ENCODE assay signal across 12 cellular contexts in genomic region chrX:71996138-71996537, GRCh38.
DNase-seq lines count a peak whose midpoint lies in the region; ATAC-seq and TF ChIP-seq lines count a peak whose summit lies in the region.
"Had no signal": no experiment of that assay in that cellular context is flagged by ENCODE, and none has a peak within 500 bp of the region (broad histone marks: within the 10 kb centered on the region; RNA-seq: fewer than 3 reads in every experiment).

No MANE protein-coding gene starts in this region.

- H3K27ac Mint-ChIP-seq in central memory CD8-positive, alpha-beta T cell (ENCODE audit: low read depth), result peak overlapping the region; percentile 89
- H3K27ac Mint-ChIP-seq: CD8-positive, alpha-beta T cell had no signal

- H3K9me3 ChIP-seq in HUES64 (ENCODE audit: insufficient read depth, low read depth, low read length) (no peaks in the 10 kb centered on the region), prostate gland (no peaks in the 10 kb centered on the region), PC-9 (ENCODE audit: insufficient read depth, low read depth) (no peaks in the 10 kb centered on the region)
- H3K9me3 ChIP-seq: SJSA1 had no signal

- TF ChIP-seq POLR2A in prostate gland (IDR thresholded peaks at IDR 0.05), result no peak

- intact Hi-C loops in prostate gland (cut with DNase I), result no loop called here
- intact Hi-C loops in PC-9 (cut with micrococcal nuclease; ENCODE audit: unreplicated experiment), result loop anchor here (10.0 kb wide), 1 partner anchor 629 kb away; no protein-coding TSS in a partner anchor

- DNase-seq in DMS53 treated with DMSO at 0.1 percent for 48 hours (lab: John Stamatoyannopoulos, UW; ENCODE audit: unreplicated experiment) (peak; percentile 38), prostate gland (ENCODE audit: low spot score) (peak; percentile 17), PC-9 (no peak), NCI-H1694 treated with DMSO at 0.1 percent for 48 hours (lab: John Stamatoyannopoulos, UW) (no peak)
- DNase-seq in central memory CD8-positive, alpha-beta T cell (ENCODE audit: low spot score in 2 of 2), result no peak
- DNase-seq: CD8-positive, alpha-beta T cell; NCI-H1436; NCI-H2107 had no signal

- H3K36me3 ChIP-seq in HUES64 (ENCODE audit: insufficient read depth, low read length) (no peaks in the 10 kb centered on the region), prostate gland (no peaks in the 10 kb centered on the region), PC-9 (ENCODE audit: low read depth) (no peaks in the 10 kb centered on the region)
- H3K36me3 ChIP-seq: SJSA1 had no signal

- no peak for ATAC-seq in central memory CD8-positive, alpha-beta T cell (replicated peaks; ENCODE audit: extremely low read depth, poor library complexity, severe bottlenecking)
- ATAC-seq in GM19463 (IDR thresholded peaks at IDR 0.05; ENCODE audit: unreplicated experiment), result no peak
- ATAC-seq: CD8-positive, alpha-beta T cell had no signal

- WGBS in HUES64, result 86% methylated on average over 3 of the region's 3 CpGs
- WGBS in prostate gland, result 31% methylated on average over 3 of the region's 3 CpGs

- no peak overlapping the region for H3K4me3 Mint-ChIP-seq in central memory CD8-positive, alpha-beta T cell
- H3K4me3 Mint-ChIP-seq: CD8-positive, alpha-beta T cell; IgD-negative memory B cell had no signal

- peaks cover 4% of the 10 kb centered on the region for H3K36me3 Mint-ChIP-seq in central memory CD8-positive, alpha-beta T cell (ENCODE audit: insufficient read depth)
- H3K36me3 Mint-ChIP-seq: CD8-positive, alpha-beta T cell; IgD-negative memory B cell had no signal

- H3K9me3 Mint-ChIP-seq in central memory CD8-positive, alpha-beta T cell, result no peaks in the 10 kb centered on the region
- H3K9me3 Mint-ChIP-seq: CD8-positive, alpha-beta T cell; IgD-negative memory B cell had no signal

- peaks cover 44% of the 10 kb centered on the region for H3K4me1 Mint-ChIP-seq in central memory CD8-positive, alpha-beta T cell
- H3K4me1 Mint-ChIP-seq: IgD-negative memory B cell had no signal

- POLR2A ChIA-PET in PC-9 (lab: Charles Lee; ENCODE audit: unreplicated experiment), result no interaction called here

- no peak overlapping the region for H3K4me2 ChIP-seq in PC-9

- H3K9me2 ChIP-seq in PC-9 (ENCODE audit: insufficient read depth), result no peaks in the 10 kb centered on the region

- CTCF ChIA-PET in PC-9 (lab: Charles Lee), result no interaction called here

- H3K4me1 ChIP-seq in HUES64 (ENCODE audit: insufficient read depth, low read length) (peaks cover 37% of the 10 kb centered on the region), prostate gland (replicated peaks) (no peaks in the 10 kb centered on the region), PC-9 (replicated peaks; ENCODE audit: insufficient read depth) (no peaks in the 10 kb centered on the region)
- H3K4me1 ChIP-seq: SJSA1 had no signal

- H3F3A ChIP-seq in PC-9 (ENCODE audit: insufficient read depth, low read depth), result no peaks in the 10 kb centered on the region

- no peaks in the 10 kb centered on the region for H3K79me2 ChIP-seq in PC-9 (ENCODE audit: low read depth)

- no peaks in the 10 kb centered on the region for H3K27me3 Mint-ChIP-seq in central memory CD8-positive, alpha-beta T cell
- H3K27me3 Mint-ChIP-seq: IgD-negative memory B cell had no signal

- TF ChIP-seq CTCF in prostate gland (IDR thresholded peaks at IDR 0.05), result no peak
- TF ChIP-seq CTCF in PC-9 (conservative IDR thresholded peaks at IDR 0.05), result no peak

- no peak overlapping the region for H3K4me3 ChIP-seq in HUES64 (ENCODE audit: low read length)
- no peak overlapping the region for H3K4me3 ChIP-seq in prostate gland
- no peak overlapping the region for H3K4me3 ChIP-seq in PC-9
- H3K4me3 ChIP-seq: SJSA1 had no signal

- no TSS peak for BruUV-seq in PC-9 (replicated peaks; lab: Mats Ljungman, UMichigan)

- H4K20me1 ChIP-seq in PC-9 (ENCODE audit: insufficient read depth), result no peaks in the 10 kb centered on the region

- no peak overlapping the region for H3K9ac ChIP-seq in HUES64 (ENCODE audit: low read depth, low read length)

- no peaks in the 10 kb centered on the region for H3K27me3 ChIP-seq in HUES64 (ENCODE audit: insufficient read depth, low read length)
- no peaks in the 10 kb centered on the region for H3K27me3 ChIP-seq in prostate gland (replicated peaks; ENCODE audit: insufficient read depth)
- 0 out of 2 replicates have a peak, but pooled peaks cover 9% of the 10 kb centered on the region for H3K27me3 ChIP-seq in PC-9 (ENCODE audit: insufficient read depth, low read depth)
- H3K27me3 ChIP-seq: SJSA1 had no signal

- H2AFZ ChIP-seq in PC-9, result no peak overlapping the region

- H3K27ac ChIP-seq in HUES64 (ENCODE audit: low read depth, low read length) (peak overlapping the region; percentile 83; the same call in 1 of the 2 replicates), prostate gland (no peak overlapping the region), PC-9 (no peak overlapping the region)
- H3K27ac ChIP-seq: SJSA1 had no signal

Comparison
In these comparisons a context has a peak if more than half of its experiments do, and no peak if none do; other contexts are left out.
1. DNase-seq: peak in DMS53 treated with DMSO at 0.1 percent for 48 hours (single experiment) and prostate gland (single experiment); none in central memory CD8-positive, alpha-beta T cell (0 of 2), PC-9 (0 of 2) and NCI-H1694 treated with DMSO at 0.1 percent for 48 hours (single experiment).